ENCODE assay signal across 8 cellular contexts in the genomic region with DNA sequence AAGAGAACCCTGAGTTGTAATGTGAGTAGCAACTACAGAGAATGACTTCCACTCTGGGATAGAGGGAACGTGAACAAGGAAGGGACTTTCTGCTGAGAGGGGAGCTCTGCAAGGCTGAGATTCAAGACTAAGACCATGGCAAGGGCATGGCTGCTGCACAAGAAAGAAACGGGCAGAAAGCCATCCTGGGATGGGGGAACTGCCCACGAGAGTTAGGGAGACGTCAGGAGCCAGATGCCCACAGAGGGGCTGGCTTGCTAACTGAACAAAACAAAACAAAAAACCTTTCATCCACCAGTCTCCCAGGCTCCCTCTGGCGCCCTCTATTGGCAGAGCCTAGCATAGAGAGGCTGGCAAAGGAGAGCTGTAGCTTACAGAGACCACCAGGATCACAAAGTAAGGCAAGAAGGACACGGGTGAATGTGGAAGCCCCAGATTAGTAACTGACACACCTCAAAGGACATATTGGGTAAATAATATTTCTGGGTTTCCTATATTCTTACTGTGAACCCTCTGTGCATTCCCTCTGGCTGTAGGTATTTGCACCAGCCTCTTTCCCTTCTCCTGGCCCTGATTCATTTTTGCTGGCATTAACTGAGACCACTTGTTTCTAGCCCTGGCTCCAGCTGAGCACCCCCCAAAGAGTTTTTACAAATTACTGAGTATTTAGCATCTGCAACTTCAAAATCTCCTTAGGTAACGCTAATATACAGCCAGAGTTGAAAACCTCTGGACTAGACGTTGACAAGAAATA.
DNase-seq lines count a peak whose midpoint lies in the region; ATAC-seq, FAIRE-seq and TF ChIP-seq lines count a peak whose summit lies in the region.

No MANE protein-coding gene starts in this region.

- no peak overlapping the region for H3K27ac ChIP-seq in astrocyte (ENCODE audit: low read depth, low read length)
- no peak overlapping the region for H3K27ac ChIP-seq in smooth muscle cell (ENCODE audit: low read depth)

- no peaks in the 10 kb centered on the region for H3F3A ChIP-seq in smooth muscle cell (ENCODE audit: low read depth)

- H3K36me3 ChIP-seq in BJ (ENCODE audit: control insufficient read depth, insufficient read depth, low read length), result no peaks in the 10 kb centered on the region
- H3K36me3 ChIP-seq in astrocyte (ENCODE audit: insufficient read depth, low read length), result no peaks in the 10 kb centered on the region
- H3K36me3 ChIP-seq in smooth muscle cell (ENCODE audit: low read depth), result no peaks in the 10 kb centered on the region

- no peak overlapping the region for H3K27ac Mint-ChIP-seq in astrocyte (ENCODE audit: unreplicated experiment)
- H3K27ac Mint-ChIP-seq in effector memory CD8-positive, alpha-beta T cell, result no peak overlapping the region

- H3K4me3 Mint-ChIP-seq in astrocyte (ENCODE audit: unreplicated experiment), result no peak overlapping the region
- H3K4me3 Mint-ChIP-seq in effector memory CD8-positive, alpha-beta T cell, result no peak overlapping the region

- H3K79me2 ChIP-seq in astrocyte (ENCODE audit: insufficient read depth, low read length), result no peaks in the 10 kb centered on the region
- H3K79me2 ChIP-seq in smooth muscle cell (ENCODE audit: low read depth), result no peaks in the 10 kb centered on the region

- DNase-seq in BJ (ENCODE audit: low read depth), result no peak
- DNase-seq in GM20000 (ENCODE audit: low spot score), result peak; percentile 24
- peak; percentile 25 to 85 for DNase-seq in NCI-H526 (lab: John Stamatoyannopoulos, UW)
- DNase-seq in astrocyte (ENCODE audit: low read depth), result peak; percentile 1
- peak; percentile 44 for DNase-seq in smooth muscle cell (lab: John Stamatoyannopoulos, UW; ENCODE audit: unreplicated experiment)
- DNase-seq in effector memory CD8-positive, alpha-beta T cell, result no peak

- peak overlapping the region; percentile 62 for H2AFZ ChIP-seq in astrocyte (ENCODE audit: low read depth, low read length)
- peak overlapping the region; percentile 90 for H2AFZ ChIP-seq in smooth muscle cell (ENCODE audit: low read depth)

- no peaks in the 10 kb centered on the region for H3K9me3 ChIP-seq in astrocyte (ENCODE audit: insufficient read depth, low read depth, low read length)
- no peaks in the 10 kb centered on the region for H3K9me3 ChIP-seq in iPS-18c (ENCODE audit: control insufficient read depth, insufficient read depth, low read length)
- no peaks in the 10 kb centered on the region for H3K9me3 ChIP-seq in smooth muscle cell (replicated peaks; ENCODE audit: low read depth)

- peaks cover 1% of the 10 kb centered on the region for H3K9me3 Mint-ChIP-seq in astrocyte (ENCODE audit: unreplicated experiment)
- H3K9me3 Mint-ChIP-seq in effector memory CD8-positive, alpha-beta T cell, result peaks cover under 1 to 4% of the 10 kb centered on the region in 2 donors

- H3K27me3 Mint-ChIP-seq in astrocyte (ENCODE audit: low read depth, unreplicated experiment), result no peaks in the 10 kb centered on the region
- peaks cover 0 to 21% of the 10 kb centered on the region in 2 donors for H3K27me3 Mint-ChIP-seq in effector memory CD8-positive, alpha-beta T cell

- H4K20me1 ChIP-seq in astrocyte (ENCODE audit: insufficient read depth, low read length) (no peaks in the 10 kb centered on the region), smooth muscle cell (ENCODE audit: low read depth) (no peaks in the 10 kb centered on the region)

- 33% methylated on average over 8 of the region's 8 CpGs for WGBS in smooth muscle cell (ENCODE audit: low lambda C conversion rate)

- no peak for ATAC-seq in effector memory CD8-positive, alpha-beta T cell (replicated peaks)
- ATAC-seq in HG03280 (IDR thresholded peaks at IDR 0.05; ENCODE audit: unreplicated experiment), result no peak

- POLR2A ChIA-PET in BJ (lab: Charles Lee), result no interaction called here

- H3K4me1 ChIP-seq in astrocyte (ENCODE audit: insufficient read depth, low read length) (no peaks in the 10 kb centered on the region), smooth muscle cell (ENCODE audit: low read depth) (peaks cover 4% of the 10 kb centered on the region)

- TF ChIP-seq CTCF in BJ (IDR thresholded peaks at IDR 0.05; ENCODE audit: insufficient read depth, low read depth, low read length) (peak; percentile 97), GM20000 (IDR thresholded peaks at IDR 0.05; ENCODE audit: extremely low read depth, missing control alignments) (peak; percentile 67), astrocyte (IDR thresholded peaks at IDR 0.05; ENCODE audit: insufficient read depth, low read depth, low read length) (peak; percentile 94), smooth muscle cell (IDR thresholded peaks at IDR 0.05; ENCODE audit: borderline replicate concordance, insufficient read depth, poor library complexity, severe bottlenecking) (peak; percentile 96)

- peak; percentile 37 for FAIRE-seq in astrocyte (lab: Jason Lieb, UNC)

- H3K4me2 ChIP-seq in astrocyte (ENCODE audit: low read length) (peak overlapping the region; percentile 71), smooth muscle cell (peak overlapping the region; percentile 83)

- no peaks in the 10 kb centered on the region for H3K36me3 Mint-ChIP-seq in astrocyte (ENCODE audit: low read depth, unreplicated experiment)
- H3K36me3 Mint-ChIP-seq in effector memory CD8-positive, alpha-beta T cell (ENCODE audit: insufficient read depth), result no peaks in the 10 kb centered on the region

- H3K9ac ChIP-seq in astrocyte (ENCODE audit: low read length) (no peak overlapping the region), smooth muscle cell (ENCODE audit: low read depth) (no peak overlapping the region)

- no peaks in the 10 kb centered on the region for H3K4me1 Mint-ChIP-seq in astrocyte (ENCODE audit: low read depth, unreplicated experiment)
- H3K4me1 Mint-ChIP-seq in effector memory CD8-positive, alpha-beta T cell (ENCODE audit: low read depth in 2 of 2), result no peaks in the 10 kb centered on the region

- H3K27me3 ChIP-seq in BJ (ENCODE audit: control insufficient read depth, insufficient read depth, low read length) (no peaks in the 10 kb centered on the region), astrocyte (ENCODE audit: insufficient read depth, low read length) (no peaks in the 10 kb centered on the region), smooth muscle cell (ENCODE audit: low read depth) (no peaks in the 10 kb centered on the region)

- H3K4me3 ChIP-seq in BJ (ENCODE audit: low read depth, low read length) (no peak overlapping the region), astrocyte (ENCODE audit: insufficient read depth, low read depth, low read length) (no peak overlapping the region), iPS-18c (ENCODE audit: insufficient read depth, low read depth, low read length) (0 out of 2 replicates have a peak overlapping the region, but pooled peaks have one; percentile 36), smooth muscle cell (peak overlapping the region; percentile 29)

- CTCF ChIA-PET in BJ (lab: Yijun Ruan, JAX), result interaction anchor here (0.6 to 4.3 kb wide), 36 partner anchors 8 to 739 kb away, joined by 3 to 25 read pairs (median 5); no protein-coding TSS in a partner anchor

Comparison
In these comparisons a context has a peak if more than half of its experiments do, and no peak if none do; other contexts are left out.
1. DNase-seq: peak in GM20000 (single experiment), NCI-H526 (2 of 2), astrocyte (single experiment) and smooth muscle cell (single experiment); none in BJ (single experiment) and effector memory CD8-positive, alpha-beta T cell (0 of 3).
2. H3K4me3 ChIP-seq: peak in iPS-18c (single experiment) and smooth muscle cell (single experiment); none in BJ (single experiment) and astrocyte (single experiment).
3. Peak in every context shown above with its lines, with median percentiles within 50 percentile points of each other: CTCF ChIP-seq.